In genomic region chr14:99480856-99481744, GRCh38 we compare ENCODE assay signal across 1 cellular context.
TF ChIP-seq lines count a peak whose summit lies in the region.

Gene CCNK, plus strand, starts transcription at chr14:99481409. Its CDS starts 11,269 bp downstream, at chr14:99492678.
Gene SETD3, minus strand, starts transcription at chr14:99480859. Its CDS starts 15,054 bp downstream, at chr14:99465805.

TF ChIP-seq in GM12878, 131 proteins besides CTCF, POLR2A, EP300 and RAD21 (continued from another document and continues in another):
- TF ChIP-seq NBN (IDR thresholded peaks at IDR 0.05) (peak; percentile 98), NR2F1 (conservative IDR thresholded peaks at IDR 0.05) (no peak; the same call in 1 of the 2 replicates), BHLHE40 (IDR thresholded peaks at IDR 0.05; ENCODE audit: borderline replicate concordance in 1 of 2, low read depth in 2 of 2, low read length in 1 of 2) (peak in 1 of 2 experiments; percentile 43; a peak in 3 of 4 replicates), TBL1XR1 (IDR thresholded peaks at IDR 0.05; ENCODE audit: low read depth, low read length) (no peak), ZNF274 (IDR thresholded peaks at IDR 0.05; ENCODE audit: insufficient read depth, insufficient read length) (no peak), IRF5 (IDR thresholded peaks at IDR 0.05; ENCODE audit: borderline replicate concordance) (no peak), RBBP5 (conservative IDR thresholded peaks at IDR 0.05) (no peak), LARP7 (IDR thresholded peaks at IDR 0.05) (no peak; the same call in 1 of the 2 replicates), MLLT1 (IDR thresholded peaks at IDR 0.05) (no peak; the same call in 1 of the 2 replicates), HSF1 (IDR thresholded peaks at IDR 0.05; ENCODE audit: low read depth, low read length) (no peak), EGR1 (IDR thresholded peaks at IDR 0.05; ENCODE audit: borderline replicate concordance in 1 of 2, low read depth in 2 of 2, low read length in 2 of 2) (peak; percentile 27 to 94), CHD2 (IDR thresholded peaks at IDR 0.05; ENCODE audit: borderline replicate concordance, low read depth, low read length) (peak; percentile 95), POLR2AphosphoS5 (IDR thresholded peaks at IDR 0.05; ENCODE audit: low read length) (peak; percentile 94), SMC3 (IDR thresholded peaks at IDR 0.05; ENCODE audit: borderline replicate concordance, low read length) (no peak), CEBPB (IDR thresholded peaks at IDR 0.05; ENCODE audit: borderline replicate concordance in 1 of 2, low read depth in 2 of 2, low read length in 2 of 2) (peak in 1 of 2 experiments; percentile 66; a peak in 1 of 4 replicates), REST (IDR thresholded peaks at IDR 0.05; ENCODE audit: low read depth, low read length) (0 out of 2 replicates have a peak, but pooled peaks have one; percentile 24), SKIL (IDR thresholded peaks at IDR 0.05; ENCODE audit: low read depth, poor library complexity, severe bottlenecking) (peak; percentile 48), SREBF2 (IDR thresholded peaks at IDR 0.05; ENCODE audit: low read length) (no peak), RUNX3 (IDR thresholded peaks at IDR 0.05; ENCODE audit: low read length) (peak; percentile 31), ELK1 (IDR thresholded peaks at IDR 0.05; ENCODE audit: low read depth, low read length) (peak; percentile 63), STAT1 (conservative IDR thresholded peaks at IDR 0.05) (0 out of 2 replicates have a peak, but pooled peaks have one; percentile 73), RELA (IDR thresholded peaks at IDR 0.05; ENCODE audit: borderline replicate concordance, partially characterized antibody) (peak; percentile 38), ZZZ3 (IDR thresholded peaks at IDR 0.05; ENCODE audit: control insufficient read depth, insufficient read length, low read depth) (no peak), BCLAF1 (IDR thresholded peaks at IDR 0.05) (no peak), YBX1 (IDR thresholded peaks at IDR 0.05) (no peak), TCF12 (IDR thresholded peaks at IDR 0.05; ENCODE audit: low read depth, low read length) (0 out of 2 replicates have a peak, but pooled peaks have one; percentile 17), POU2F2 (IDR thresholded peaks at IDR 0.05; ENCODE audit: borderline replicate concordance, low read depth, low read length) (peak; percentile 39; the same call in 1 of the 3 replicates), GATAD2B (conservative IDR thresholded peaks at IDR 0.05; ENCODE audit: low read depth) (no peak), CHD4 (IDR thresholded peaks at IDR 0.05) (no peak), RB1 (IDR thresholded peaks at IDR 0.05; ENCODE audit: borderline replicate concordance) (no peak), FOXK2 (IDR thresholded peaks at IDR 0.05) (no peak; the same call in none of the 2 replicates), SUZ12 (IDR thresholded peaks at IDR 0.05; ENCODE audit: unreplicated experiment) (no peak), TAF1 (IDR thresholded peaks at IDR 0.05; ENCODE audit: borderline replicate concordance, low read depth, low read length) (peak; percentile 92), EED (IDR thresholded peaks at IDR 0.05; ENCODE audit: low read depth) (no peak), PKNOX1 (IDR thresholded peaks at IDR 0.05) (peak; percentile 96), MTA3 (IDR thresholded peaks at IDR 0.05; ENCODE audit: borderline replicate concordance, low read length) (no peak), CHD1 (IDR thresholded peaks at IDR 0.05; ENCODE audit: low read depth, low read length) (no peak), ZNF207 (IDR thresholded peaks at IDR 0.05; ENCODE audit: borderline replicate concordance) (0 out of 2 replicates have a peak, but pooled peaks have one; percentile 59), NR2C1 (IDR thresholded peaks at IDR 0.05) (peak; percentile 66), SMAD1 (IDR thresholded peaks at IDR 0.05; ENCODE audit: low read depth, partially characterized antibody) (no peak), ZNF384 (IDR thresholded peaks at IDR 0.05; ENCODE audit: borderline replicate concordance, low read depth, low read length) (no peak), MTA2 (IDR thresholded peaks at IDR 0.05; ENCODE audit: low read depth) (no peak), KDM1A (IDR thresholded peaks at IDR 0.05; ENCODE audit: borderline replicate concordance) (no peak), SIX5 (IDR thresholded peaks at IDR 0.05; ENCODE audit: low read depth, low read length, severe bottlenecking) (peak; percentile 18), TCF3 (IDR thresholded peaks at IDR 0.05; ENCODE audit: borderline replicate concordance, insufficient read depth, low read depth, low read length) (no peak), ETV6 (conservative IDR thresholded peaks at IDR 0.05 in 1 of 2, IDR thresholded peaks at IDR 0.05 in 1 of 2; ENCODE audit: borderline replicate concordance in 1 of 2, low read depth in 1 of 2) (no peak), ESRRA (IDR thresholded peaks at IDR 0.05; ENCODE audit: low read length) (no peak)
